Comparison of ENCODE assay signal across 20 cellular contexts in the genomic region with DNA sequence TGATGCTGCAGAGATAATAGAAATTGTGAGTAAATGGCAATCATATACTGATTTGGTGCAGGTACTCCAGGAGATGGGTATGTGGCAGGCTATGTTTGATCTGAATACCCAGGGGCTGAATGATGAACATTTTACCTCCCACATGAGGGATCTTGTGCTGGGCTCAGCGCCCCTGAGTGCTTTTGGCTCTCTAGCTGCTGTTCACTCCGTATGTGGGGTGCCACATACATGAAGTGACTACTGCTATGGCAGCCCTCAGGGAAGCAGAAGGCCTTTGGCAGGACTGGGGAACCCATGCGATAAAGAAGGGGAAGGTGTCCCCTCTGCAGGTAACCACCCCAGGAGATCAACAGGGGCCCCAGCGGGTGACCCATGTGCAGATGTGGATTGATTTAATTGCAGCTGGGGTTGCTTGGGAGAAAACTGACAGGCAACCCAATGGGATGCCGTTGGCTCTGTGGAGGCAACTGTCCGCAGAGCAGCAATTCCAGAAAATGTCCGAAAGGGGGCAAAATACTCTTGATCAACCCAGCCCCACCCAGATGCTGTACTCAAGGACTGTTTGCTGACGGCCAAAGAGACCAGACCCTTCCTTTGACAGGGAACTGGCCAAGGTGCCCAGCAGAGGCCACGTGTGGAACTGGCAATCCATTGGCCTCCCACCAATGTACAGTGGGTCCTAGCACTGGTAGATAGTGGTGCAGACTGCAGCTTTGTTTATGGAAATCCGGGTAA. TPM values are rescaled to one million over a fixed set of nuclear protein-coding genes. Genes with fewer than 3 reads are reported as not detected.
DNase-seq lines count a peak whose midpoint lies in the region; ATAC-seq, FAIRE-seq and TF ChIP-seq lines count a peak whose summit lies in the region.
"Had no signal": no experiment of that assay in that cellular context is flagged by ENCODE, and none has a peak within 500 bp of the region (broad histone marks: within the 10 kb centered on the region; RNA-seq: fewer than 3 reads in every experiment).

No MANE protein-coding gene starts in this region.

- peak; percentile 51 to 65 for TF ChIP-seq RAD21 in H1 (IDR thresholded peaks at IDR 0.05 in 1 of 2, conservative IDR thresholded peaks at IDR 0.05 in 1 of 2; ENCODE audit: low read depth in 2 of 2, low read length in 2 of 2)

- no peaks in the 10 kb centered on the region for H3K79me1 ChIP-seq in H1 (ENCODE audit: low read depth, low read length)

- no peak overlapping the region for H4K91ac ChIP-seq in H1 (replicated peaks; ENCODE audit: insufficient read length, low read length)

- H3K36me3 ChIP-seq in H1 (ENCODE audit: control insufficient read depth in 2 of 4, insufficient read depth in 4 of 4, low read length in 3 of 4) (no peaks in the 10 kb centered on the region), hepatocyte (replicated peaks; ENCODE audit: insufficient read depth, low read depth) (no peaks in the 10 kb centered on the region), body of pancreas (replicated peaks in 1 of 2; ENCODE audit: insufficient read depth in 1 of 2, low read depth in 2 of 2) (no peaks in the 10 kb centered on the region)

- no peak overlapping the region for H4K5ac ChIP-seq in H1 (ENCODE audit: insufficient read length, low read depth, low read length)

- TF ChIP-seq CTCF in LNCAP (IDR thresholded peaks at IDR 0.05) (peak; percentile 37; the same call in 1 of the 2 replicates), H1 (IDR thresholded peaks at IDR 0.05; ENCODE audit: control extremely low read depth in 1 of 3, insufficient read depth in 1 of 3, low read depth in 1 of 3, low read length in 3 of 3) (peak; percentile 59 to 71 (median 62)), hepatocyte (IDR thresholded peaks at IDR 0.05; ENCODE audit: poor library complexity) (no peak), body of pancreas (IDR thresholded peaks at IDR 0.05) (no peak)

- H3K27ac ChIP-seq in H1 (ENCODE audit: low read depth, low read length): no peak overlapping the region
- H3K27ac ChIP-seq in hepatocyte: no peak overlapping the region
- no peak overlapping the region for H3K27ac ChIP-seq in body of pancreas
- H3K27ac ChIP-seq: coronary artery, SK-N-MC, skin epidermis, VCaP had no signal

- no peak overlapping the region for H4K8ac ChIP-seq in H1 (ENCODE audit: extremely low read depth, insufficient read depth, low read length)

- H3K9me2 ChIP-seq in hepatocyte (replicated peaks; ENCODE audit: insufficient read depth): no peaks in the 10 kb centered on the region

- no peak overlapping the region for H2BK12ac ChIP-seq in H1 (ENCODE audit: low read depth, low read length)

- no peak overlapping the region for H3K4ac ChIP-seq in H1 (replicated peaks; ENCODE audit: insufficient read length, low read depth, low read length)

- CTCF ChIA-PET in H1 (lab: Charles Lee; ENCODE audit: partially characterized antibody): interaction anchor here (0.6 to 2.8 kb wide), 29 partner anchors 10 to 612 kb away, joined by 3 to 16 read pairs (median 4); no protein-coding TSS in a partner anchor

- H2AFZ ChIP-seq in H1 (ENCODE audit: low read length): no peak overlapping the region
- no peak overlapping the region for H2AFZ ChIP-seq in hepatocyte

- intact Hi-C loops in body of pancreas (cut with DNase I): no loop called here

- WGBS in H1 (ENCODE audit: extremely low coverage in 1 of 2, insufficient coverage in 1 of 2, insufficient read length in 1 of 2, insufficient replicate concordance in 2 of 2, low coverage in 1 of 2, low lambda C conversion rate in 2 of 2, missing lambda C conversion rate in 1 of 2), 2 experiments: 59% methylated on average over 10 of the region's 10 CpGs; no CpG with 5 or more reads in 1 of the 2 experiments
- 57% methylated on average over 10 of the region's 10 CpGs for WGBS in hepatocyte (ENCODE audit: low lambda C conversion rate, missing lambda C conversion rate)
- 26 to 42% methylated on average over 5 to 10 of the region's 10 CpGs for WGBS in body of pancreas, 2 donors

- no peak overlapping the region for H3K14ac ChIP-seq in H1 (ENCODE audit: insufficient read length)

- ATAC-seq in GM18868 (IDR thresholded peaks at IDR 0.05; ENCODE audit: unreplicated experiment): peak; percentile 76
- no peak for ATAC-seq in body of pancreas
- ATAC-seq: esophagus mucosa had no signal

- no peak overlapping the region for H3K9ac ChIP-seq in H1 (replicated peaks in 1 of 4; ENCODE audit: extremely low read depth in 1 of 4, low read depth in 3 of 4, low read length in 3 of 4)

- H2BK20ac ChIP-seq in H1 (ENCODE audit: low read length): no peak overlapping the region

- H3K23ac ChIP-seq in H1 (ENCODE audit: insufficient read length): no peak overlapping the region

- no peaks in the 10 kb centered on the region for H3K23me2 ChIP-seq in H1 (ENCODE audit: low read depth, low read length)

- H3K4me2 ChIP-seq in H1 (ENCODE audit: insufficient read depth in 1 of 2, low read depth in 2 of 2, low read length in 2 of 2) (no peak overlapping the region), hepatocyte (no peak overlapping the region)

- H2BK5ac ChIP-seq in H1 (ENCODE audit: low read depth, low read length): no peak overlapping the region

- POLR2A ChIA-PET in H1 (lab: Charles Lee; ENCODE audit: partially characterized antibody): no interaction called here

- H2AK5ac ChIP-seq in H1 (ENCODE audit: low read depth, low read length): no peak overlapping the region

- H3K4me3 ChIP-seq in H1 (ENCODE audit: extremely low read depth in 1 of 4, insufficient read depth in 2 of 4, low read depth in 3 of 4, low read length in 4 of 4) (no peak overlapping the region), hepatocyte (no peak overlapping the region), body of pancreas (no peak overlapping the region)
- H3K4me3 ChIP-seq: coronary artery, SK-N-MC, skin epidermis had no signal

- H3K79me2 ChIP-seq in H1 (ENCODE audit: control insufficient read depth in 1 of 2, insufficient read depth in 2 of 2, low read length in 2 of 2) (no peaks in the 10 kb centered on the region), hepatocyte (no peaks in the 10 kb centered on the region)

- no peaks in the 10 kb centered on the region for H3K9me3 ChIP-seq in H1 (ENCODE audit: insufficient read depth in 2 of 2, low read depth in 1 of 2, low read length in 1 of 2)
- no peaks in the 10 kb centered on the region for H3K9me3 ChIP-seq in hepatocyte (ENCODE audit: low read depth)
- no peaks in the 10 kb centered on the region for H3K9me3 ChIP-seq in body of pancreas

- in situ Hi-C loops in ACHN (cut with HindIII; ENCODE audit: low pct_ligation_motif_present, low pct_unique_long_range_greater_than_20kb, low sequenced_read_pairs): no loop called here

- H3K4me1 ChIP-seq in H1 (replicated peaks in 1 of 4; ENCODE audit: control insufficient read depth in 3 of 4, insufficient read depth in 4 of 4, low read length in 3 of 4) (no peaks in the 10 kb centered on the region), hepatocyte (ENCODE audit: insufficient read depth) (no peaks in the 10 kb centered on the region), body of pancreas (no peaks in the 10 kb centered on the region)

- H2BK15ac ChIP-seq in H1 (ENCODE audit: low read length): no peak overlapping the region

- H3K56ac ChIP-seq in H1 (replicated peaks; ENCODE audit: insufficient read length, low read depth, low read length): no peak overlapping the region

- no peak overlapping the region for H3K18ac ChIP-seq in H1 (ENCODE audit: extremely low read depth, low read length)

- H4K20me1 ChIP-seq in H1 (replicated peaks in 1 of 2; ENCODE audit: control insufficient read depth in 1 of 2, insufficient read depth in 2 of 2, low read length in 2 of 2) (no peaks in the 10 kb centered on the region), hepatocyte (ENCODE audit: insufficient read depth, poor library complexity, severe bottlenecking) (no peaks in the 10 kb centered on the region)

- H3K27me3 ChIP-seq in H1 (replicated peaks in 1 of 4; ENCODE audit: control insufficient read depth in 3 of 4, extremely low read depth in 1 of 4, insufficient read depth in 3 of 4, low read length in 3 of 4): no peaks in the 10 kb centered on the region
- H3K27me3 ChIP-seq in hepatocyte: no peaks in the 10 kb centered on the region
- no peaks in the 10 kb centered on the region for H3K27me3 ChIP-seq in body of pancreas

- no peak for TF ChIP-seq EP300 in H1 (IDR thresholded peaks at IDR 0.05; ENCODE audit: borderline replicate concordance in 1 of 2, low read depth in 2 of 2, low read length in 2 of 2)

- FAIRE-seq in H1 (lab: Jason Lieb, UNC): no peak

- H2BK120ac ChIP-seq in H1 (replicated peaks; ENCODE audit: low read depth, low read length): no peak overlapping the region

- TF ChIP-seq POLR2A in H1 (IDR thresholded peaks at IDR 0.05; ENCODE audit: control extremely low read depth in 1 of 2, low read depth in 2 of 2, low read length in 2 of 2) (no peak), body of pancreas (IDR thresholded peaks at IDR 0.05) (no peak)

- DNase-seq in ACHN: peak; percentile 1
- peak in 1 of 2 experiments; percentile 69 for DNase-seq in H1 (ENCODE audit: low read depth in 1 of 2, low spot score in 2 of 2)
- no peak for DNase-seq in hepatocyte (ENCODE audit: low spot score)
- no peak for DNase-seq in DMS153 treated with DMSO at 0.1 percent for 48 hours (lab: John Stamatoyannopoulos, UW; ENCODE audit: unreplicated experiment)
- no peak for DNase-seq in stimulated activated CD4-positive, alpha-beta T cell treated with anti-CD3 and anti-CD28 coated beads, Interleukin-12 subunit alpha, Interleukin-12 subunit beta, amount 100 ng/mL, for 4 hours
- DNase-seq in body of pancreas: no peak
- DNase-seq: activated gamma-delta T cell, AML-193, aorta, DND-41, occipital lobe had no signal

RNA-seq across cellular contexts. Expression of gene KCNA4, which starts 29.5 kb away (rescaled TPM):
- total RNA-seq in H1 (2021; fragmentation: NEBNext Ultra II Directional; extraction: Animal tissue kit (Norgen Biotek cat#: 25700)): not detected in 2 replicates
- polyA plus RNA-seq in H1 (2011; rRNA removed): not detected in 2 replicates
- polyA plus RNA-seq in H1 (2011; cell fraction: cytosol; rRNA removed): not detected
- polyA plus RNA-seq in H1 (2011; cell fraction: nucleus; rRNA removed): not detected
- not detected in 4 replicates for polyA plus RNA-seq in H1 (2012, experiment 1 of 2)
- polyA plus RNA-seq in H1 (2012, experiment 2 of 2): not detected
- polyA plus RNA-seq in H1 (2013, experiment 1 of 2): not detected
- polyA plus RNA-seq in H1 (2013, experiment 2 of 2): 0.02 TPM
- 0.07 TPM in 1 of 2 replicates, not detected in the other for polyA minus RNA-seq in H1 (2011; rRNA and poly(A)+ RNA removed)
- not detected for polyA minus RNA-seq in H1 (2011; cell fraction: cytosol; rRNA and poly(A)+ RNA removed)
- not detected for polyA minus RNA-seq in H1 (2011; cell fraction: nucleus; rRNA and poly(A)+ RNA removed)
- total RNA-seq in hepatocyte: 1.1 and 1.6 TPM in 2 replicates
- polyA plus RNA-seq in hepatocyte: 0.38 and 0.47 TPM in 2 replicates
- under 1 TPM in 1 of 2 donors, not detected in 1; 0.33 TPM for total RNA-seq in body of pancreas
- total RNA-seq: esophagus mucosa, kidney epithelial cell, mononuclear cell had no signal
- polyA plus RNA-seq: aorta had no signal

Comparison
In these comparisons a context has a peak if more than half of its experiments do, and no peak if none do; other contexts are left out.
1. CTCF ChIP-seq: peak in LNCAP (single experiment) and H1 (3 of 3); none in hepatocyte (single experiment) and body of pancreas (0 of 7).